10 cellular contexts compared by ENCODE assay signal in genomic region chr6:28267695-28268059, GRCh38. TPM values are rescaled to one million over a fixed set of nuclear protein-coding genes. Genes with fewer than 3 reads are reported as not detected.
DNase-seq lines count a peak whose midpoint lies in the region; ATAC-seq, FAIRE-seq and TF ChIP-seq lines count a peak whose summit lies in the region.
"Had no signal": no experiment of that assay in that cellular context is flagged by ENCODE, and none has a peak within 500 bp of the region (broad histone marks: within the 10 kb centered on the region; RNA-seq: fewer than 3 reads in every experiment).

No MANE protein-coding gene starts in this region.

- no peak overlapping the region for H3K4me3 Mint-ChIP-seq in Calu3 (ENCODE audit: low read depth, unreplicated experiment)
- no peak overlapping the region for H3K4me3 Mint-ChIP-seq in activated T-cell treated with anti-CD3 and anti-CD28 coated beads, Interleukin-2, amount 50 U/mL, for 24 hours
- H3K4me3 Mint-ChIP-seq: type B pancreatic cell had no signal

- peaks cover 10% of the 10 kb centered on the region for H3K36me3 ChIP-seq in SJSA1
- H3K36me3 ChIP-seq in gastrocnemius medialis = peaks cover 0 to 12% of the 10 kb centered on the region in 2 donors

- no peak for FAIRE-seq in H54 (lab: Jason Lieb, UNC)

- peak overlapping the region; percentile 66 for H3K4me3 ChIP-seq in SJSA1
- peak overlapping the region; percentile 71 to 74 for H3K4me3 ChIP-seq in foreskin fibroblast (ENCODE audit: low read depth in 1 of 2, low read length in 2 of 2)
- H3K4me3 ChIP-seq in gastrocnemius medialis = peak overlapping the region; percentile 70 to 98 (median 92)

- BruUV-seq in Calu3 (replicated peaks; lab: Mats Ljungman, UMichigan) = TSS peak; percentile 63

- TF ChIP-seq CTCF in Calu3 (IDR thresholded peaks at IDR 0.05; ENCODE audit: unreplicated experiment) (no peak), foreskin fibroblast (IDR thresholded peaks at IDR 0.05; ENCODE audit: low read depth, low read length) (no peak), gastrocnemius medialis (IDR thresholded peaks at IDR 0.05 in 4 of 5, conservative IDR thresholded peaks at IDR 0.05 in 1 of 5) (no peak)

- CTCF ChIA-PET in Calu3 (lab: Charles Lee) = interaction anchor here (1.2 to 2.9 kb wide), 4 partner anchors 14 to 88 kb away, joined by 3 to 22 read pairs (median 7); partner anchors contain the start of genes PGBD1 and ZKSCAN4

- no peaks in the 10 kb centered on the region for H3K9me3 ChIP-seq in SJSA1 (replicated peaks)
- H3K9me3 ChIP-seq in gastrocnemius medialis = no peaks in the 10 kb centered on the region

- in situ Hi-C loops in gastrocnemius medialis (cut with MboI; ENCODE audit: low sequenced_read_pairs in 4 of 4) = loop anchor here in 3 of 4 donors (10.0 to 25.0 kb wide), 3 partner anchors 87 to 133 kb away; partner anchors contain the start of gene ZKSCAN8 (in 1 of the 3)

- no peaks in the 10 kb centered on the region for H3K9me3 Mint-ChIP-seq in Calu3 (ENCODE audit: low read depth, unreplicated experiment)
- no peaks in the 10 kb centered on the region for H3K9me3 Mint-ChIP-seq in activated T-cell treated with anti-CD3 and anti-CD28 coated beads, Interleukin-2, amount 50 U/mL, for 24 hours
- H3K9me3 Mint-ChIP-seq: type B pancreatic cell had no signal

- intact Hi-C loops in Calu3 (cut with micrococcal nuclease; ENCODE audit: unreplicated experiment) = loop anchor here (1.0 to 2.0 kb wide), 2 partner anchors 15 to 89 kb away; partner anchors contain the start of gene ZKSCAN4
- intact Hi-C loops in gastrocnemius medialis (cut with DNase I; ENCODE audit: low total_unique reads) = loop anchor here (2.0 to 5.0 kb wide), 4 partner anchors 70 to 790 kb away; partner anchors contain the start of genes ZKSCAN8 and ZSCAN31

- H3K27me3 Mint-ChIP-seq in Calu3 (ENCODE audit: unreplicated experiment) = no peaks in the 10 kb centered on the region
- no peaks in the 10 kb centered on the region for H3K27me3 Mint-ChIP-seq in activated T-cell treated with anti-CD3 and anti-CD28 coated beads, Interleukin-2, amount 50 U/mL, for 24 hours

- H3K4me1 Mint-ChIP-seq in Calu3 (ENCODE audit: low read depth, unreplicated experiment) = no peaks in the 10 kb centered on the region
- H3K4me1 Mint-ChIP-seq in activated T-cell treated with anti-CD3 and anti-CD28 coated beads, Interleukin-2, amount 50 U/mL, for 24 hours (ENCODE audit: low read depth) = peaks cover 39% of the 10 kb centered on the region

- H3K27me3 ChIP-seq in SJSA1 (replicated peaks) (no peaks in the 10 kb centered on the region), gastrocnemius medialis (no peaks in the 10 kb centered on the region)

- TF ChIP-seq POLR2A in gastrocnemius medialis (IDR thresholded peaks at IDR 0.05) (no peak), H54 (IDR thresholded peaks at IDR 0.05; ENCODE audit: low read depth, low read length) (no peak)

- H3K27ac ChIP-seq in SJSA1 (0 out of 2 replicates have a peak overlapping the region, but pooled peaks have one; percentile 19), gastrocnemius medialis (peak overlapping the region; percentile 76 to 81 (median 80))

- no peak overlapping the region for H3K27ac Mint-ChIP-seq in Calu3 (ENCODE audit: unreplicated experiment)
- H3K27ac Mint-ChIP-seq in activated T-cell treated with anti-CD3 and anti-CD28 coated beads, Interleukin-2, amount 50 U/mL, for 24 hours = no peak overlapping the region
- H3K27ac Mint-ChIP-seq: type B pancreatic cell had no signal

- no peak for ATAC-seq in gastrocnemius medialis
- ATAC-seq in HG03097 (IDR thresholded peaks at IDR 0.05; ENCODE audit: low FRiP score, unreplicated experiment) = no peak

- H3K4me1 ChIP-seq in SJSA1 (replicated peaks) (peaks cover 18% of the 10 kb centered on the region), gastrocnemius medialis (peaks cover 15 to 27% of the 10 kb centered on the region in 2 donors)

- no peaks in the 10 kb centered on the region for H3K36me3 Mint-ChIP-seq in Calu3 (ENCODE audit: insufficient read depth, unreplicated experiment)
- H3K36me3 Mint-ChIP-seq in activated T-cell treated with anti-CD3 and anti-CD28 coated beads, Interleukin-2, amount 50 U/mL, for 24 hours (ENCODE audit: low read depth) = peaks cover 20% of the 10 kb centered on the region

- DNase-seq in Calu3 (no peak), SJSA1 (ENCODE audit: low read depth in 1 of 2, low spot score in 2 of 2) (no peak), foreskin fibroblast (no peak), gastrocnemius medialis (no peak), H54 (ENCODE audit: insufficient read length, low spot score) (no peak), putamen (ENCODE audit: low spot score) (no peak)
- DNase-seq in activated T-cell treated with anti-CD3 and anti-CD28 coated beads, Interleukin-2, amount 50 U/mL, for 24 hours = no peak

RNA-seq across cellular contexts. Expression of gene ZSCAN26, which starts 0.7 kb away (rescaled TPM):
- 13.1 and 14.2 TPM in 2 replicates for total RNA-seq in Calu3 (2022)
- 11.7 and 17.4 TPM in 2 replicates for total RNA-seq in SJSA1 (2014; rRNA removed; shearing (Covaris generic))
- 10 to 100 TPM in 2 of 4 donors, 1 to 10 TPM in 2; 7.3 to 13.4 (median 9.8) TPM for total RNA-seq in gastrocnemius medialis

RNA-seq across cellular contexts. Expression of gene NKAPL, which starts 8.6 kb away (rescaled TPM):
- not detected in 2 replicates for total RNA-seq in Calu3 (2022)
- total RNA-seq in SJSA1 (2014; rRNA removed; shearing (Covaris generic)) = not detected in 2 replicates
- total RNA-seq in gastrocnemius medialis = 10 to 100 TPM in 1 of 4 donors, 1 to 10 TPM in 3; 1.5 to 10.1 (median 5.6) TPM
- total RNA-seq: T-helper 2 cell treated with Interferon-gamma antibody and Interleukin-4, amounts not matched to agents 100 ng/mL and 5 ng/mL, for 36 hours had no signal

RNA-seq across cellular contexts. Expression of gene PGBD1, which starts 13.7 kb away (rescaled TPM):
- total RNA-seq in Calu3 (2022) (3.1 and 4.9 TPM in 2 replicates), gastrocnemius medialis (1 to 10 TPM in 3 of 4 donors, under 1 TPM in 1; 0.80 to 2.8 (median 1.5) TPM)
- 13.4 and 13.5 TPM in 2 replicates for total RNA-seq in SJSA1 (2014; rRNA removed; shearing (Covaris generic))

RNA-seq across cellular contexts. Expression of gene ZKSCAN4, which starts 15.6 kb away (rescaled TPM):
- total RNA-seq in Calu3 (2022) = 6.1 and 6.7 TPM in 2 replicates
- 8.2 and 13.8 TPM in 2 replicates for total RNA-seq in SJSA1 (2014; rRNA removed; shearing (Covaris generic))
- 1 to 10 TPM in 3 of 4 donors, under 1 TPM in 1; 0.82 to 3.3 (median 1.1) TPM for total RNA-seq in gastrocnemius medialis

RNA-seq across cellular contexts. Expression of gene ZSCAN9, which starts 42.6 kb away (rescaled TPM):
- total RNA-seq in Calu3 (2022) = 24.6 and 25.8 TPM in 2 replicates
- total RNA-seq in SJSA1 (2014; rRNA removed; shearing (Covaris generic)) = 24.3 and 34.9 TPM in 2 replicates
- 1 to 10 TPM; 3.7 to 6.5 (median 4.3) TPM for total RNA-seq in gastrocnemius medialis
